Comparison of ENCODE assay signal across 1 cellular context in the genomic region with DNA sequence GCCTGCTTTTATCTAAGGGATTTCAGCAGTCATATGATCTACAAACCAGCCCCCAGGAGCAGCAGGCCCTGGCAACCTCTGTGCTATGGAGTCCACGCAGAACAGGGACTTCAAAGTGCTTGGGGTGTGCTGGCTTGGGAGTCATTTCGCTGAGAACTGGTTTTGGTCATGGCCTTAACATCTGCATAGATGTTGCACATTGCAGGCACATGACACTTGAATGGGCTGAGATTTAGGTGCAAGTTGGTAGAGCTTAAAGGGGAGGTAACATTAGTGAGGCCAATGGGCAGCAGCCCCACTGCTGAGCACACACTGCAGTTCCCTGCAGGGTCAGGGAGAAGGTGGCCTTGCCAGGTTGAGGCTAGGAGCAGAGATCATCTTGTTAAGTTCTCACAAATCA.
TF ChIP-seq lines count a peak whose summit lies in the region.

No MANE protein-coding gene starts in this region.

TF ChIP-seq in IMR-90, 13 proteins besides CTCF, POLR2A, EP300 and RAD21 (continued from another document):
- TF ChIP-seq CEBPB (IDR thresholded peaks at IDR 0.05; ENCODE audit: low read depth, low read length) (no peak), MAZ (IDR thresholded peaks at IDR 0.05; ENCODE audit: borderline replicate concordance, low read depth, low read length) (no peak), RFX5 (IDR thresholded peaks at IDR 0.05; ENCODE audit: low read depth, low read length) (no peak), RCOR1 (IDR thresholded peaks at IDR 0.05; ENCODE audit: insufficient replicate concordance, low read length) (no peak), MXI1 (IDR thresholded peaks at IDR 0.05; ENCODE audit: borderline replicate concordance, low read depth, low read length) (no peak)
- TF ChIP-seq, protein P1, sequence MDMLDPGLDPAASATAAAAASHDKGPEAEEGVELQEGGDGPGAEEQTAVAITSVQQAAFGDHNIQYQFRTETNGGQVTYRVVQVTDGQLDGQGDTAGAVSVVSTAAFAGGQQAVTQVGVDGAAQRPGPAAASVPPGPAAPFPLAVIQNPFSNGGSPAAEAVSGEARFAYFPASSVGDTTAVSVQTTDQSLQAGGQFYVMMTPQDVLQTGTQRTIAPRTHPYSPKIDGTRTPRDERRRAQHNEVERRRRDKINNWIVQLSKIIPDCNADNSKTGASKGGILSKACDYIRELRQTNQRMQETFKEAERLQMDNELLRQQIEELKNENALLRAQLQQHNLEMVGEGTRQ (IDR thresholded peaks at IDR 0.05; ENCODE audit: low read depth, low read length) = no peak
